In genomic region chr4:24806206-24806990, GRCh38 we compare ENCODE assay signal across 29 cellular contexts. TPM values are rescaled to one million over a fixed set of nuclear protein-coding genes. Genes with fewer than 3 reads are reported as not detected.
"Had no signal": no experiment of that assay in that cellular context is flagged by ENCODE, and none has a peak within 500 bp of the region (broad histone marks: within the 10 kb centered on the region; RNA-seq: fewer than 3 reads in every experiment).

No MANE protein-coding gene starts in this region.

- H3K36me3 Mint-ChIP-seq: activated CD4-positive, alpha-beta memory T cell treated with anti-CD3 and anti-CD28 coated beads for 36 hours; activated naive CD4-positive, alpha-beta T cell treated with anti-CD3 and anti-CD28 coated beads, Interleukin-2, amount 10 ng/mL, durations not matched to agents 7 days and 5 days; activated naive CD8-positive, alpha-beta T cell treated with anti-CD3 and anti-CD28 coated beads, Interleukin-2, amount 10 ng/mL, durations not matched to agents 7 days and 5 days; T-cell had no signal

- H3K27ac ChIP-seq: foreskin keratinocyte, gastrocnemius medialis, heart right ventricle had no signal

- H3K4me1 Mint-ChIP-seq: activated CD4-positive, alpha-beta T cell treated with anti-CD3 and anti-CD28 coated beads for 36 hours; activated CD4-positive, alpha-beta T cell treated with anti-CD3 and anti-CD28 coated beads, Interleukin-2, amount 10 ng/mL, durations not matched to agents 24 days and 14 days; activated naive CD4-positive, alpha-beta T cell treated with anti-CD3 and anti-CD28 coated beads, Interleukin-2, amount 10 ng/mL, durations not matched to agents 7 days and 5 days; activated naive CD8-positive, alpha-beta T cell treated with anti-CD3 and anti-CD28 coated beads, Interleukin-2, amount 10 ng/mL, durations not matched to agents 7 days and 5 days; T-cell had no signal

- H3K9me3 ChIP-seq: body of pancreas, gastrocnemius medialis, heart right ventricle had no signal

- DNase-seq: activated CD4-positive, alpha-beta memory T cell treated with anti-CD3 and anti-CD28 coated beads for 36 hours; activated CD4-positive, alpha-beta T cell treated with anti-CD3 and anti-CD28 coated beads for 36 hours; activated CD4-positive, alpha-beta T cell treated with anti-CD3 and anti-CD28 coated beads, Interleukin-2, amount 10 ng/mL, durations not matched to agents 24 days and 14 days; activated CD4-positive, CD25-positive, alpha-beta regulatory T cell; activated CD4-positive, CD25-positive, alpha-beta regulatory T cell treated with anti-CD3 and anti-CD28 coated beads, Interleukin-2, amount 50 U/mL, for 72 hours; activated CD8-positive, alpha-beta memory T cell treated with anti-CD3 and anti-CD28 coated beads, Interleukin-2, amount 50 U/mL, for 48 hours; activated gamma-delta T cell; activated naive CD4-positive, alpha-beta T cell; activated naive CD4-positive, alpha-beta T cell treated with anti-CD3 and anti-CD28 coated beads, Interleukin-2, amount 10 ng/mL, durations not matched to agents 7 days and 5 days; activated naive CD8-positive, alpha-beta T cell treated with anti-CD3 and anti-CD28 coated beads, Interleukin-2, amount 10 ng/mL, durations not matched to agents 7 days and 5 days; activated T-cell treated with anti-CD3 and anti-CD28 coated beads for 4 hours; activated T-cell treated with anti-CD3 and anti-CD28 coated beads, Interleukin-2, amount 50 U/mL, for 24 hours; activated T-cell treated with anti-CD3 and anti-CD28 coated beads, Interleukin-2, amount 50 U/mL, for 72 hours; anterior cingulate cortex; body of pancreas; caudate nucleus; dorsolateral prefrontal cortex; effector memory CD4-positive, alpha-beta T cell; endodermal cell; foreskin keratinocyte; gastrocnemius medialis; heart right ventricle; T-cell; T1000 had no signal

- ATAC-seq: activated CD4-positive, alpha-beta T cell treated with anti-CD3 and anti-CD28 coated beads for 36 hours; activated naive CD4-positive, alpha-beta T cell treated with anti-CD3 and anti-CD28 coated beads, Interleukin-2, amount 50 U/mL, for 72 hours; activated T-cell treated with anti-CD3 and anti-CD28 coated beads, Interleukin-2, amount 50 U/mL, for 72 hours; esophagus mucosa; gastrocnemius medialis; heart right ventricle; T-cell had no signal

- H3K9me3 Mint-ChIP-seq: activated CD4-positive, alpha-beta memory T cell treated with anti-CD3 and anti-CD28 coated beads for 36 hours; activated CD4-positive, alpha-beta T cell treated with anti-CD3 and anti-CD28 coated beads, Interleukin-2, amount 10 ng/mL, durations not matched to agents 24 days and 14 days; activated naive CD4-positive, alpha-beta T cell treated with anti-CD3 and anti-CD28 coated beads, Interleukin-2, amount 10 ng/mL, durations not matched to agents 7 days and 5 days; activated naive CD4-positive, alpha-beta T cell treated with anti-CD3 and anti-CD28 coated beads, Interleukin-2, amount 50 U/mL, for 72 hours; activated naive CD8-positive, alpha-beta T cell treated with anti-CD3 and anti-CD28 coated beads, Interleukin-2, amount 10 ng/mL, durations not matched to agents 7 days and 5 days; activated T-cell treated with anti-CD3 and anti-CD28 coated beads, Interleukin-2, amount 50 U/mL, for 24 hours; activated T-cell treated with anti-CD3 and anti-CD28 coated beads, Interleukin-2, amount 50 U/mL, for 72 hours; dendritic cell treated with granulocyte-macrophage colony-stimulating factor and Interleukin-4, amounts not matched to agents 40 ng/mL and 50 ng/mL, for 4 days; endodermal cell; T-cell; T-helper 1 cell treated with Interleukin-12 subunit alpha and Interleukin-12 subunit beta and Interleukin-4 antibody, amounts not matched to agents 30 μg/mL and 1 μg/mL, for 36 hours; T-helper 2 cell treated with Interferon-gamma antibody and Interleukin-4, amounts not matched to agents 5 μg/mL and 100 μg/mL, for 36 hours had no signal

- H3K4me3 ChIP-seq: body of pancreas, dorsolateral prefrontal cortex, gastrocnemius medialis, heart right ventricle had no signal

- H3K4me3 Mint-ChIP-seq: activated CD4-positive, alpha-beta memory T cell treated with anti-CD3 and anti-CD28 coated beads for 36 hours; activated CD4-positive, alpha-beta T cell treated with anti-CD3 and anti-CD28 coated beads for 36 hours; activated CD4-positive, alpha-beta T cell treated with anti-CD3 and anti-CD28 coated beads, Interleukin-2, amount 10 ng/mL, durations not matched to agents 24 days and 14 days; activated naive CD4-positive, alpha-beta T cell treated with anti-CD3 and anti-CD28 coated beads, Interleukin-2, amount 10 ng/mL, durations not matched to agents 7 days and 5 days; activated naive CD8-positive, alpha-beta T cell treated with anti-CD3 and anti-CD28 coated beads, Interleukin-2, amount 10 ng/mL, durations not matched to agents 7 days and 5 days; activated T-cell treated with anti-CD3 and anti-CD28 coated beads, Interleukin-2, amount 50 U/mL, for 24 hours; activated T-cell treated with anti-CD3 and anti-CD28 coated beads, Interleukin-2, amount 50 U/mL, for 72 hours; dendritic cell treated with granulocyte-macrophage colony-stimulating factor and Interleukin-4, amounts not matched to agents 40 ng/mL and 50 ng/mL, for 4 days; endodermal cell; T-cell; T-helper 1 cell treated with Interleukin-12 subunit alpha and Interleukin-12 subunit beta and Interleukin-4 antibody, amounts not matched to agents 30 μg/mL and 1 μg/mL, for 36 hours; T-helper 2 cell treated with Interferon-gamma antibody and Interleukin-4, amounts not matched to agents 5 μg/mL and 100 μg/mL, for 36 hours had no signal

- H3K27ac Mint-ChIP-seq: activated CD4-positive, alpha-beta memory T cell treated with anti-CD3 and anti-CD28 coated beads for 36 hours; activated CD4-positive, alpha-beta T cell treated with anti-CD3 and anti-CD28 coated beads for 36 hours; activated CD4-positive, alpha-beta T cell treated with anti-CD3 and anti-CD28 coated beads, Interleukin-2, amount 10 ng/mL, durations not matched to agents 24 days and 14 days; activated naive CD4-positive, alpha-beta T cell treated with anti-CD3 and anti-CD28 coated beads, Interleukin-2, amount 10 ng/mL, durations not matched to agents 7 days and 5 days; activated naive CD4-positive, alpha-beta T cell treated with anti-CD3 and anti-CD28 coated beads, Interleukin-2, amount 50 U/mL, for 72 hours; activated naive CD8-positive, alpha-beta T cell treated with anti-CD3 and anti-CD28 coated beads, Interleukin-2, amount 10 ng/mL, durations not matched to agents 7 days and 5 days; activated T-cell treated with anti-CD3 and anti-CD28 coated beads, Interleukin-2, amount 50 U/mL, for 24 hours; activated T-cell treated with anti-CD3 and anti-CD28 coated beads, Interleukin-2, amount 50 U/mL, for 72 hours; dendritic cell treated with granulocyte-macrophage colony-stimulating factor and Interleukin-4, amounts not matched to agents 40 ng/mL and 50 ng/mL, for 4 days; endodermal cell; T-cell; T-helper 1 cell treated with Interleukin-12 subunit alpha and Interleukin-12 subunit beta and Interleukin-4 antibody, amounts not matched to agents 30 μg/mL and 1 μg/mL, for 36 hours; T-helper 2 cell treated with Interferon-gamma antibody and Interleukin-4, amounts not matched to agents 5 μg/mL and 100 μg/mL, for 36 hours had no signal

- H3K27me3 ChIP-seq: body of pancreas, dorsolateral prefrontal cortex, foreskin keratinocyte, gastrocnemius medialis had no signal

RNA-seq across cellular contexts. Expression of gene SOD3, which starts 11.0 kb away (rescaled TPM):
- total RNA-seq: activated CD4-positive, alpha-beta memory T cell treated with anti-CD3 and anti-CD28 coated beads for 36 hours; activated CD4-positive, alpha-beta T cell treated with anti-CD3 and anti-CD28 coated beads for 36 hours; activated CD4-positive, alpha-beta T cell treated with anti-CD3 and anti-CD28 coated beads, Interleukin-2, amount 10 ng/mL, durations not matched to agents 24 days and 14 days; activated naive CD4-positive, alpha-beta T cell treated with anti-CD3 and anti-CD28 coated beads, Interleukin-2, amount 50 U/mL, for 72 hours; activated naive CD8-positive, alpha-beta T cell treated with anti-CD3 and anti-CD28 coated beads, Interleukin-2, amount 10 ng/mL, durations not matched to agents 7 days and 5 days; activated T-cell treated with anti-CD3 and anti-CD28 coated beads, Interleukin-2, amount 50 U/mL, for 72 hours; foreskin keratinocyte had no signal
